Comparison of ENCODE assay signal across 23 cellular contexts in the genomic region with DNA sequence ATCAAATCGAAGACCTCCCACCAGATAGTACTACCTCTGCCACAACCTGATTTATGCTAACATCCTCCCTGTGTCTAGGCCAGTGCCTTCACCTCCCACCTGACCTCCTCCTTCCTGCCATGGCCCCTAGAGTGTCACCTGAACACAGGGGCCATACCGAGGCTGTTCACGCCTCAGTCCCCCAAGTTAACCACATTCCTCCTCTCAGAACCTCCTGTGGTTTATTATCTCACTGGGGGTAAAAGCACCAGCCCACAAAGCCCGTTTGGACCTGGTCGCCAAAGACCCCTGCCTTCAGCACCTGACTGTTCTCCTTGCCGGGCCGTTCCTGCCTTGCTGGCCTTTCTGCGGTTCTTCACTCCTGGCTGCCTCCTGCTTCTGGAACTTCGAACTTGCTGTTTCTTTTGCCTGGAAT. TPM values are rescaled to one million over a fixed set of nuclear protein-coding genes. Genes with fewer than 3 reads are reported as not detected.
DNase-seq lines count a peak whose midpoint lies in the region; ATAC-seq and TF ChIP-seq lines count a peak whose summit lies in the region.
"Had no signal": no experiment of that assay in that cellular context is flagged by ENCODE, and none has a peak within 500 bp of the region (broad histone marks: within the 10 kb centered on the region; RNA-seq: fewer than 3 reads in every experiment).

No MANE protein-coding gene starts in this region.

- intact Hi-C loops in Caco-2 (cut with micrococcal nuclease; ENCODE audit: unreplicated experiment), result no loop called here

- no peaks in the 10 kb centered on the region for H3K9me3 Mint-ChIP-seq in stimulated activated naive B cell treated with anti-CD40 and anti-IgM and Interleukin-4, amounts not matched to agents 10 μg/mL and 1 μg/mL and 100 μg/mL, for 72 hours
- no peaks in the 10 kb centered on the region for H3K9me3 Mint-ChIP-seq in Caco-2 (ENCODE audit: unreplicated experiment)
- H3K9me3 Mint-ChIP-seq: activated CD4-positive, alpha-beta memory T cell treated with anti-CD3 and anti-CD28 coated beads, Interleukin-2, amount 10 ng/mL, durations not matched to agents 7 days and 5 days; activated naive CD4-positive, alpha-beta T cell treated with anti-CD3 and anti-CD28 coated beads for 36 hours; activated T-cell treated with anti-CD3 and anti-CD28 coated beads, Interleukin-2, amount 50 U/mL, for 4 hours had no signal

- CTCF ChIA-PET in Caco-2 (lab: Charles Lee), result no interaction called here

- H3K4me1 Mint-ChIP-seq in stimulated activated naive B cell treated with anti-CD40 and anti-IgM and Interleukin-4, amounts not matched to agents 10 μg/mL and 1 μg/mL and 100 μg/mL, for 72 hours, result no peaks in the 10 kb centered on the region
- peaks cover 5% of the 10 kb centered on the region for H3K4me1 Mint-ChIP-seq in Caco-2 (ENCODE audit: low read depth, unreplicated experiment)
- H3K4me1 Mint-ChIP-seq: activated CD4-positive, alpha-beta memory T cell treated with anti-CD3 and anti-CD28 coated beads, Interleukin-2, amount 10 ng/mL, durations not matched to agents 7 days and 5 days had no signal

- H3K9me3 ChIP-seq in Caco-2, result 0 out of 2 replicates have a peak, but pooled peaks cover 3% of the 10 kb centered on the region
- H3K9me3 ChIP-seq: ascending aorta, gastrocnemius medialis, SJSA1, testis had no signal

- ATAC-seq in GM19351 (IDR thresholded peaks at IDR 0.05; ENCODE audit: unreplicated experiment) (peak; percentile 69), HG02642 (IDR thresholded peaks at IDR 0.05; ENCODE audit: poor library complexity, unreplicated experiment) (peak; percentile 58), HG03432 (IDR thresholded peaks at IDR 0.05; ENCODE audit: unreplicated experiment) (peak; percentile 52)
- peak; percentile 34 to 62 for ATAC-seq in stimulated activated naive B cell treated with anti-CD40 and anti-IgM and Interleukin-4, amounts not matched to agents 10 μg/mL and 1 μg/mL and 100 μg/mL, for 72 hours (replicated peaks)
- ATAC-seq: activated T-cell treated with anti-CD3 and anti-CD28 coated beads, Interleukin-2, amount 50 U/mL, for 4 hours; esophagus mucosa; gastrocnemius medialis had no signal

- POLR2A ChIA-PET in Caco-2 (lab: Charles Lee), result no interaction called here

- DNase-seq in stimulated activated naive B cell treated with anti-CD40 and anti-IgM and Interleukin-4, amounts not matched to agents 10 μg/mL and 1 μg/mL and 100 μg/mL, for 72 hours, result no peak
- DNase-seq in C1 segment of cervical spinal cord (lab: John Stamatoyannopoulos, UW) (no peak), Caco-2 (no peak)
- DNase-seq in activated CD4-positive, alpha-beta T cell treated with anti-CD3 and anti-CD28 coated beads for 1 hour, result no peak
- DNase-seq: activated CD4-positive, alpha-beta memory T cell treated with anti-CD3 and anti-CD28 coated beads, Interleukin-2, amount 10 ng/mL, durations not matched to agents 7 days and 5 days; activated naive CD4-positive, alpha-beta T cell treated with anti-CD3 and anti-CD28 coated beads for 36 hours; activated T-cell treated with anti-CD3 and anti-CD28 coated beads, Interleukin-2, amount 50 U/mL, for 4 hours; effector CD4-positive, alpha-beta T cell; gastrocnemius medialis; kidney; NCI-H146; T-helper 2 cell; testis had no signal

- H3K4me3 ChIP-seq in Caco-2 (ENCODE audit: low read depth, low read length), result no peak overlapping the region
- H3K4me3 ChIP-seq: ascending aorta, gastrocnemius medialis, SJSA1, testis had no signal

- H3K27me3 ChIP-seq in Caco-2 (replicated peaks; ENCODE audit: control insufficient read depth, insufficient read depth, low read length), result no peaks in the 10 kb centered on the region; the same call in 1 of the 2 replicates
- H3K27me3 ChIP-seq: ascending aorta, testis had no signal

- H3K36me3 ChIP-seq in Caco-2 (ENCODE audit: control insufficient read depth, insufficient read depth, low read length), result no peaks in the 10 kb centered on the region
- H3K36me3 ChIP-seq: ascending aorta, gastrocnemius medialis, SJSA1 had no signal

- H3K27ac Mint-ChIP-seq in stimulated activated naive B cell treated with anti-CD40 and anti-IgM and Interleukin-4, amounts not matched to agents 10 μg/mL and 1 μg/mL and 100 μg/mL, for 72 hours, result no peak overlapping the region
- no peak overlapping the region for H3K27ac Mint-ChIP-seq in Caco-2 (ENCODE audit: unreplicated experiment)
- H3K27ac Mint-ChIP-seq: activated CD4-positive, alpha-beta memory T cell treated with anti-CD3 and anti-CD28 coated beads, Interleukin-2, amount 10 ng/mL, durations not matched to agents 7 days and 5 days; activated naive CD4-positive, alpha-beta T cell treated with anti-CD3 and anti-CD28 coated beads for 36 hours had no signal

- peaks cover 6% of the 10 kb centered on the region; the same call in 1 of the 2 replicates for H3K4me1 ChIP-seq in Caco-2
- H3K4me1 ChIP-seq: ascending aorta, gastrocnemius medialis, testis had no signal

- H3K4me3 Mint-ChIP-seq in stimulated activated naive B cell treated with anti-CD40 and anti-IgM and Interleukin-4, amounts not matched to agents 10 μg/mL and 1 μg/mL and 100 μg/mL, for 72 hours, result no peak overlapping the region
- H3K4me3 Mint-ChIP-seq in Caco-2 (ENCODE audit: unreplicated experiment), result no peak overlapping the region
- H3K4me3 Mint-ChIP-seq: activated CD4-positive, alpha-beta memory T cell treated with anti-CD3 and anti-CD28 coated beads, Interleukin-2, amount 10 ng/mL, durations not matched to agents 7 days and 5 days; activated naive CD4-positive, alpha-beta T cell treated with anti-CD3 and anti-CD28 coated beads for 36 hours; activated T-cell treated with anti-CD3 and anti-CD28 coated beads, Interleukin-2, amount 50 U/mL, for 4 hours had no signal

- no TSS peak for BruUV-seq in Caco-2 (replicated peaks; lab: Mats Ljungman, UMichigan)

- H3K36me3 Mint-ChIP-seq in stimulated activated naive B cell treated with anti-CD40 and anti-IgM and Interleukin-4, amounts not matched to agents 10 μg/mL and 1 μg/mL and 100 μg/mL, for 72 hours, result no peaks in the 10 kb centered on the region
- no peaks in the 10 kb centered on the region for H3K36me3 Mint-ChIP-seq in Caco-2 (ENCODE audit: insufficient read depth, unreplicated experiment)

- peaks cover 0 to 6% of the 10 kb centered on the region in 2 donors for H3K27me3 Mint-ChIP-seq in stimulated activated naive B cell treated with anti-CD40 and anti-IgM and Interleukin-4, amounts not matched to agents 10 μg/mL and 1 μg/mL and 100 μg/mL, for 72 hours
- no peaks in the 10 kb centered on the region for H3K27me3 Mint-ChIP-seq in Caco-2 (ENCODE audit: insufficient read depth, unreplicated experiment)

- TF ChIP-seq CTCF in Caco-2 (IDR thresholded peaks at IDR 0.05; ENCODE audit: insufficient read depth in 1 of 2, low read depth in 1 of 2, low read length in 1 of 2, severe bottlenecking in 1 of 2, unreplicated experiment in 1 of 2), result no peak

RNA-seq across cellular contexts. Expression of a gene that starts 13.7 kb away (rescaled TPM):
- total RNA-seq in Caco-2 (2022), result not detected in 2 replicates
- total RNA-seq: activated CD4-positive, alpha-beta memory T cell treated with anti-CD3 and anti-CD28 coated beads, Interleukin-2, amount 10 ng/mL, durations not matched to agents 7 days and 5 days; activated naive CD4-positive, alpha-beta T cell treated with anti-CD3 and anti-CD28 coated beads for 36 hours; activated T-cell treated with anti-CD3 and anti-CD28 coated beads, Interleukin-2, amount 50 U/mL, for 4 hours; ascending aorta; Daoy; esophagus mucosa; gastrocnemius medialis; H1; kidney; lung microvascular endothelial cell; M059J; SJSA1 had no signal
